14 cellular contexts compared by ENCODE assay signal in genomic region chr6:118627724-118628123, GRCh38. TPM values are rescaled to one million over a fixed set of nuclear protein-coding genes. Genes with fewer than 3 reads are reported as not detected.
A peak's percentile ranks its signal among the peaks of the same experiment; 100 is the strongest.
DNase-seq lines count a peak whose midpoint lies in the region; ATAC-seq and TF ChIP-seq lines count a peak whose summit lies in the region.
"Had no signal": no experiment of that assay in that cellular context is flagged by ENCODE, and none has a peak within 500 bp of the region (broad histone marks: within the 10 kb centered on the region; RNA-seq: fewer than 3 reads in every experiment).

No MANE protein-coding gene starts in this region.

- no peaks in the 10 kb centered on the region for H3K27me3 ChIP-seq in CD4-positive, alpha-beta memory T cell (ENCODE audit: insufficient read depth, low read length)
- H3K27me3 ChIP-seq in psoas muscle (ENCODE audit: insufficient read depth in 3 of 3, low read length in 2 of 3) (no peaks in the 10 kb centered on the region), SK-N-SH (ENCODE audit: insufficient read depth) (no peaks in the 10 kb centered on the region)
- H3K27me3 ChIP-seq: BLaER1 treated with 17β-estradiol and CSF1 and Interleukin-3, amounts not matched to agents 10 nM and 100 nM had no signal

- peaks cover 21% of the 10 kb centered on the region for H3K4me1 ChIP-seq in CD4-positive, alpha-beta memory T cell (ENCODE audit: insufficient read depth, low read length)
- peaks cover 41% of the 10 kb centered on the region for H3K4me1 ChIP-seq in psoas muscle
- H3K4me1 ChIP-seq in SK-N-SH (ENCODE audit: control insufficient read depth in 1 of 2, insufficient read depth in 2 of 2, low read depth in 1 of 2, low read length in 1 of 2): no peaks in the 10 kb centered on the region

- peaks cover 5 to 6% of the 10 kb centered on the region in 2 donors for H3K9me3 Mint-ChIP-seq in activated T-cell treated with anti-CD3 and anti-CD28 coated beads, Interleukin-2, amount 50 U/mL, for 72 hours
- H3K9me3 Mint-ChIP-seq in activated T-cell treated with anti-CD3 and anti-CD28 coated beads, Interleukin-2, amount 50 U/mL, for 24 hours: peaks cover 6% of the 10 kb centered on the region
- H3K9me3 Mint-ChIP-seq in CD4-positive, alpha-beta memory T cell: peaks cover 0 to 10% (median 0%) of the 10 kb centered on the region in 8 donors
- H3K9me3 Mint-ChIP-seq in activated T-helper 17 cell treated with anti-CD3 and anti-CD28 coated beads, Interleukin-2, amount 50 U/mL, for 72 hours: peaks cover 4% of the 10 kb centered on the region

- TF ChIP-seq EP300 in SK-N-SH (IDR thresholded peaks at IDR 0.05; ENCODE audit: borderline replicate concordance in 1 of 2, low read depth in 1 of 2, low read length in 1 of 2): no peak

- no peaks in the 10 kb centered on the region for H4K20me1 ChIP-seq in SK-N-SH (ENCODE audit: insufficient read depth)

- H3K4me1 Mint-ChIP-seq in activated T-cell treated with anti-CD3 and anti-CD28 coated beads, Interleukin-2, amount 50 U/mL, for 72 hours (ENCODE audit: low read depth): peaks cover 60% of the 10 kb centered on the region
- peaks cover 80% of the 10 kb centered on the region for H3K4me1 Mint-ChIP-seq in activated T-cell treated with anti-CD3 and anti-CD28 coated beads, Interleukin-2, amount 50 U/mL, for 24 hours (ENCODE audit: low read depth)
- peaks cover 41 to 84% (median 60%) of the 10 kb centered on the region in 4 donors for H3K4me1 Mint-ChIP-seq in CD4-positive, alpha-beta memory T cell
- peaks cover 62% of the 10 kb centered on the region for H3K4me1 Mint-ChIP-seq in activated T-helper 17 cell treated with anti-CD3 and anti-CD28 coated beads, Interleukin-2, amount 50 U/mL, for 72 hours

- DNase-seq in activated T-cell treated with anti-CD3 and anti-CD28 coated beads, Interleukin-2, amount 50 U/mL, for 72 hours: no peak
- no peak for DNase-seq in activated T-cell treated with anti-CD3 and anti-CD28 coated beads, Interleukin-2, amount 50 U/mL, for 24 hours
- DNase-seq in CD4-positive, alpha-beta memory T cell: no peak
- no peak for DNase-seq in psoas muscle
- no peak for DNase-seq in SK-N-SH
- no peak for DNase-seq in occipital lobe (lab: John Stamatoyannopoulos, UW)
- DNase-seq: 8988T; ACHN; CD4-positive, CD25-positive, alpha-beta regulatory T cell; DMS79 treated with DMSO at 0.1 percent for 48 hours; GM23248; H9 had no signal

- H3K9me3 ChIP-seq in CD4-positive, alpha-beta memory T cell (ENCODE audit: control insufficient read depth in 1 of 2, low read length in 2 of 2): no peaks in the 10 kb centered on the region
- H3K9me3 ChIP-seq in psoas muscle: no peaks in the 10 kb centered on the region
- H3K9me3 ChIP-seq in SK-N-SH: no peaks in the 10 kb centered on the region

- no peak overlapping the region for H3K9ac ChIP-seq in SK-N-SH
- H3K9ac ChIP-seq: BLaER1 treated with 17β-estradiol and CSF1 and Interleukin-3, amounts not matched to agents 10 nM and 100 nM; GM23248 had no signal

- POLR2A ChIA-PET in CD4-positive, alpha-beta memory T cell (lab: Charles Lee; ENCODE audit: partially characterized antibody): interaction anchor here (1.1 kb wide), 1 partner anchor 11 kb away, joined by 7 read pairs; no protein-coding TSS in a partner anchor
- POLR2A ChIA-PET in SK-N-SH (lab: Yijun Ruan, JAX): no interaction called here

- no peak overlapping the region for H3K27ac ChIP-seq in CD4-positive, alpha-beta memory T cell (ENCODE audit: low read depth, low read length)
- H3K27ac ChIP-seq in psoas muscle (peak overlapping the region; percentile 13), SK-N-SH (ENCODE audit: low read depth in 2 of 2, low read length in 1 of 2) (no peak overlapping the region)
- H3K27ac ChIP-seq: BLaER1 treated with 17β-estradiol and CSF1 and Interleukin-3, amounts not matched to agents 10 nM and 100 nM; GM23248 had no signal

- H3K4me2 ChIP-seq in SK-N-SH: no peak overlapping the region
- H3K4me2 ChIP-seq: BLaER1 treated with 17β-estradiol and CSF1 and Interleukin-3, amounts not matched to agents 10 nM and 100 nM had no signal

- peaks cover 19% of the 10 kb centered on the region for H3K36me3 ChIP-seq in CD4-positive, alpha-beta memory T cell (ENCODE audit: insufficient read depth, low read length)
- peaks cover 0 to 10% of the 10 kb centered on the region in 2 donors for H3K36me3 ChIP-seq in psoas muscle (ENCODE audit: insufficient read depth in 1 of 2, low read depth in 1 of 2)
- H3K36me3 ChIP-seq in SK-N-SH (replicated peaks in 1 of 2; ENCODE audit: control insufficient read depth in 1 of 2, insufficient read depth in 2 of 2, low read length in 1 of 2): peaks cover 3 to 15% of the 10 kb centered on the region in 2 experiments

- H3K27ac Mint-ChIP-seq in activated T-cell treated with anti-CD3 and anti-CD28 coated beads, Interleukin-2, amount 50 U/mL, for 72 hours: peak overlapping the region; percentile 85
- H3K27ac Mint-ChIP-seq in activated T-cell treated with anti-CD3 and anti-CD28 coated beads, Interleukin-2, amount 50 U/mL, for 24 hours: no peak overlapping the region
- H3K27ac Mint-ChIP-seq in CD4-positive, alpha-beta memory T cell: peak overlapping the region in 4 of 7 donors; percentile 19 to 72 (median 65)
- H3K27ac Mint-ChIP-seq in activated T-helper 17 cell treated with anti-CD3 and anti-CD28 coated beads, Interleukin-2, amount 50 U/mL, for 72 hours: peak overlapping the region; percentile 41

- peaks cover 58% of the 10 kb centered on the region for H3K79me2 ChIP-seq in SK-N-SH (ENCODE audit: insufficient read depth)

- intact Hi-C loops in CD4-positive, alpha-beta memory T cell (cut with micrococcal nuclease): no loop called here
- intact Hi-C loops in psoas muscle (cut with DNase I): no loop called here

- no peak overlapping the region for H3K4me3 ChIP-seq in CD4-positive, alpha-beta memory T cell (ENCODE audit: low read length in 2 of 2)
- H3K4me3 ChIP-seq in psoas muscle (no peak overlapping the region), SK-N-SH (ENCODE audit: low read depth in 2 of 2, low read length in 1 of 2) (no peak overlapping the region)
- H3K4me3 ChIP-seq: BLaER1 treated with 17β-estradiol and CSF1 and Interleukin-3, amounts not matched to agents 10 nM and 100 nM; GM23248 had no signal

- peaks cover 25 to 39% of the 10 kb centered on the region in 2 donors for H3K36me3 Mint-ChIP-seq in activated T-cell treated with anti-CD3 and anti-CD28 coated beads, Interleukin-2, amount 50 U/mL, for 72 hours (ENCODE audit: insufficient read depth in 2 of 2)
- H3K36me3 Mint-ChIP-seq in activated T-cell treated with anti-CD3 and anti-CD28 coated beads, Interleukin-2, amount 50 U/mL, for 24 hours (ENCODE audit: low read depth): peaks cover 76% of the 10 kb centered on the region
- peaks cover 49 to 58% of the 10 kb centered on the region in 2 donors for H3K36me3 Mint-ChIP-seq in CD4-positive, alpha-beta memory T cell
- H3K36me3 Mint-ChIP-seq in activated T-helper 17 cell treated with anti-CD3 and anti-CD28 coated beads, Interleukin-2, amount 50 U/mL, for 72 hours (ENCODE audit: low read depth): peaks cover 67% of the 10 kb centered on the region

- H3K9me2 ChIP-seq in SK-N-SH: no peaks in the 10 kb centered on the region; the same call in 1 of the 2 replicates

- WGBS in psoas muscle, 3 donors: 73 to 97% (median 93%) methylated on average over 3 of the region's 3 CpGs
- 100% methylated on average over 3 of the region's 3 CpGs for WGBS in SK-N-SH (ENCODE audit: low lambda C conversion rate)

- CTCF ChIA-PET in CD4-positive, alpha-beta memory T cell (lab: Charles Lee; ENCODE audit: partially characterized antibody): no interaction called here
- CTCF ChIA-PET in SK-N-SH (lab: Yijun Ruan, JAX): interaction anchor here (0.8 to 1.0 kb wide), 2 partner anchors 62 to 345 kb away, joined by 3 read pairs; no protein-coding TSS in a partner anchor

- H3F3A ChIP-seq in SK-N-SH (replicated peaks; ENCODE audit: insufficient read depth): no peaks in the 10 kb centered on the region

- H2AFZ ChIP-seq in SK-N-SH (ENCODE audit: low read depth): no peak overlapping the region
- H2AFZ ChIP-seq: GM23248 had no signal

- no peaks in the 10 kb centered on the region for H3K27me3 Mint-ChIP-seq in activated T-cell treated with anti-CD3 and anti-CD28 coated beads, Interleukin-2, amount 50 U/mL, for 72 hours (ENCODE audit: low read depth)
- H3K27me3 Mint-ChIP-seq in activated T-cell treated with anti-CD3 and anti-CD28 coated beads, Interleukin-2, amount 50 U/mL, for 24 hours: no peaks in the 10 kb centered on the region
- H3K27me3 Mint-ChIP-seq in CD4-positive, alpha-beta memory T cell: no peaks in the 10 kb centered on the region
- no peaks in the 10 kb centered on the region for H3K27me3 Mint-ChIP-seq in activated T-helper 17 cell treated with anti-CD3 and anti-CD28 coated beads, Interleukin-2, amount 50 U/mL, for 72 hours
- H3K27me3 Mint-ChIP-seq: CD4-positive, CD25-positive, alpha-beta regulatory T cell had no signal

- ATAC-seq in activated T-cell treated with anti-CD3 and anti-CD28 coated beads, Interleukin-2, amount 50 U/mL, for 72 hours (replicated peaks in 1 of 2): no peak
- ATAC-seq in activated T-helper 17 cell treated with anti-CD3 and anti-CD28 coated beads, Interleukin-2, amount 50 U/mL, for 72 hours (replicated peaks): peak; percentile 72
- no peak for ATAC-seq in psoas muscle

- TF ChIP-seq CTCF in psoas muscle (IDR thresholded peaks at IDR 0.05) (no peak), SK-N-SH (IDR thresholded peaks at IDR 0.05) (no peak)

- no peak overlapping the region for H3K4me3 Mint-ChIP-seq in activated T-cell treated with anti-CD3 and anti-CD28 coated beads, Interleukin-2, amount 50 U/mL, for 72 hours
- H3K4me3 Mint-ChIP-seq in activated T-cell treated with anti-CD3 and anti-CD28 coated beads, Interleukin-2, amount 50 U/mL, for 24 hours: no peak overlapping the region
- peak overlapping the region in 2 of 8 donors; percentile 16 to 23 for H3K4me3 Mint-ChIP-seq in CD4-positive, alpha-beta memory T cell
- H3K4me3 Mint-ChIP-seq in activated T-helper 17 cell treated with anti-CD3 and anti-CD28 coated beads, Interleukin-2, amount 50 U/mL, for 72 hours: peak overlapping the region; percentile 39
- H3K4me3 Mint-ChIP-seq: CD4-positive, CD25-positive, alpha-beta regulatory T cell; H9 had no signal

- no peak for TF ChIP-seq RAD21 in SK-N-SH (IDR thresholded peaks at IDR 0.05; ENCODE audit: low read length)

TF ChIP-seq in SK-N-SH, 30 proteins besides CTCF, POLR2A, EP300 and RAD21 (continues in another document):
- TF ChIP-seq TAF1 (IDR thresholded peaks at IDR 0.05; ENCODE audit: borderline replicate concordance, low read depth, low read length): no peak

RNA-seq across cellular contexts. Expression of gene CEP85L, which starts 23.7 kb away (rescaled TPM):
- 10 to 100 TPM; 32.4 to 44.7 TPM for total RNA-seq in activated T-cell treated with anti-CD3 and anti-CD28 coated beads, Interleukin-2, amount 50 U/mL, for 72 hours
- total RNA-seq in CD4-positive, alpha-beta memory T cell: 10 to 100 TPM; 64.9 to 71.1 TPM
- 10 to 100 TPM; 32.7 to 35.9 TPM for polyA plus RNA-seq in CD4-positive, alpha-beta memory T cell
- total RNA-seq in activated T-helper 17 cell treated with anti-CD3 and anti-CD28 coated beads, Interleukin-2, amount 50 U/mL, for 72 hours: 10 to 100 TPM; 32.3 to 46.2 TPM
- total RNA-seq in psoas muscle: 10 to 100 TPM; 18.9 to 25.1 (median 21.9) TPM
- polyA plus RNA-seq in psoas muscle: 1 to 10 TPM; 2.3 to 6.9 (median 5.0) TPM
- polyA plus RNA-seq in SK-N-SH (2012; rRNA removed): 1.1 and 1.3 TPM in 2 replicates
- 1.2 and 1.3 TPM in 2 replicates for polyA plus RNA-seq in SK-N-SH (2012; cell fraction: cytosol; rRNA removed)
- 1.1 and 2.5 TPM in 2 replicates for polyA plus RNA-seq in SK-N-SH (2012; cell fraction: nucleus; rRNA removed)
- 59.1 TPM for total RNA-seq in occipital lobe
